Comparison of ENCODE assay signal across 8 cellular contexts in the genomic region with DNA sequence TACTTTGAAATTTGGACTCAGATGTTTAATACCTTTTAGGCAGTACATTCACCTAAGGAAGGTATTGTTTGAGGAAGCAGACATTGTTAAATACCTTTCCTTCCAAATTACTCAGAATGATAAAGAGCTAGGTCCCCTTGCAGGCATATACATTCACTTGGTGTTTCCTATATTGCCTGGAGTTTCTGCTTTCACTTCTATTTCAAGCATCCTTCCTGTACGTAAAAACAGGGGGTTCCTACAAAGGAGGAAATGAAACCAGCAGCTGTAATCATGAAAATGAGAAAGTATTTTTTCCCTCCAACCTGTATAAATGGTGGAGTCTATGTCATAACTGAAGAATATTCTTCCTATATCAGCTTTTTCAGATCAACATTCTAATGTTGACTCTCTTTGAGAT.
DNase-seq lines count a peak whose midpoint lies in the region; ATAC-seq, FAIRE-seq and TF ChIP-seq lines count a peak whose summit lies in the region.

No MANE protein-coding gene starts in this region.

- no peaks in the 10 kb centered on the region for H3K36me3 Mint-ChIP-seq in T-helper 17 cell (ENCODE audit: low read depth)

- H3K4me3 Mint-ChIP-seq in T-helper 17 cell, result peak overlapping the region; percentile 68

- H3K27ac ChIP-seq in DOHH2 (ENCODE audit: low read depth, low read length), result peak overlapping the region; percentile 95
- H3K27ac ChIP-seq in kidney (ENCODE audit: low read depth in 2 of 2, low read length in 2 of 2), result no peak overlapping the region
- H3K27ac ChIP-seq in vagina, result no peak overlapping the region
- H3K27ac ChIP-seq in dorsolateral prefrontal cortex, result no peak overlapping the region

- H3K4me1 Mint-ChIP-seq in T-helper 17 cell, result peaks cover 6% of the 10 kb centered on the region

- DNase-seq in T-helper 17 cell (no peak), kidney (no peak), vagina (ENCODE audit: extremely low spot score in 2 of 2) (no peak), dorsolateral prefrontal cortex (no peak)
- no peak for DNase-seq in stimulated activated CD4-positive, alpha-beta T cell treated with anti-CD3 and anti-CD28 coated beads, Interleukin-15, amount 100 ng/mL, for 24 hours

- ATAC-seq in GM19452 (IDR thresholded peaks at IDR 0.05; ENCODE audit: unreplicated experiment) (peak; percentile 96), HG03108 (IDR thresholded peaks at IDR 0.05; ENCODE audit: unreplicated experiment) (peak; percentile 97), T-helper 17 cell (peak; percentile 85)

- H3K9me2 ChIP-seq in DOHH2 (replicated peaks; ENCODE audit: control insufficient read depth, low read length), result no peaks in the 10 kb centered on the region

- peaks cover 3% of the 10 kb centered on the region; the same call in 1 of the 2 replicates for H3K9me3 ChIP-seq in DOHH2 (ENCODE audit: control insufficient read depth, insufficient read depth, low read length)
- H3K9me3 ChIP-seq in T-helper 17 cell (ENCODE audit: control insufficient read depth, low read length, poor library complexity, severe bottlenecking), result no peaks in the 10 kb centered on the region
- H3K9me3 ChIP-seq in kidney (ENCODE audit: control insufficient read depth in 1 of 2, low read length in 2 of 2), result no peaks in the 10 kb centered on the region
- H3K9me3 ChIP-seq in vagina, result no peaks in the 10 kb centered on the region

- no peak for TF ChIP-seq POLR2A in vagina (IDR thresholded peaks at IDR 0.05)

- H3K27me3 ChIP-seq in DOHH2 (ENCODE audit: control insufficient read depth, low read length) (no peaks in the 10 kb centered on the region), vagina (no peaks in the 10 kb centered on the region), dorsolateral prefrontal cortex (no peaks in the 10 kb centered on the region)

- peak overlapping the region; percentile 74 for H3K4me2 ChIP-seq in DOHH2 (ENCODE audit: low read length)

- TF ChIP-seq CTCF in DOHH2 (IDR thresholded peaks at IDR 0.05; ENCODE audit: low read depth, low read length, poor library complexity, severe bottlenecking) (no peak), kidney (IDR thresholded peaks at IDR 0.05; ENCODE audit: borderline replicate concordance, extremely low read depth, insufficient read depth) (no peak), vagina (IDR thresholded peaks at IDR 0.05) (no peak), dorsolateral prefrontal cortex (IDR thresholded peaks at IDR 0.05 in 54 of 56, conservative IDR thresholded peaks at IDR 0.05 in 2 of 56; ENCODE audit: low read depth in 1 of 56, partially characterized antibody in 56 of 56) (no peak)

- no peaks in the 10 kb centered on the region for H3K27me3 Mint-ChIP-seq in T-helper 17 cell

- H3K4me1 ChIP-seq in DOHH2 (ENCODE audit: control insufficient read depth, low read length), result peaks cover 85% of the 10 kb centered on the region
- H3K4me1 ChIP-seq in kidney (ENCODE audit: control insufficient read depth in 1 of 2, insufficient read depth in 1 of 2, low read depth in 1 of 2, low read length in 2 of 2), result peaks cover 0 to 8% of the 10 kb centered on the region in 2 donors
- peaks cover 7% of the 10 kb centered on the region for H3K4me1 ChIP-seq in vagina

- H4K20me1 ChIP-seq in DOHH2 (ENCODE audit: control insufficient read depth, insufficient read depth, low read depth, low read length), result no peaks in the 10 kb centered on the region

- H3K4me3 ChIP-seq in DOHH2 (ENCODE audit: low read length) (peak overlapping the region; percentile 60), kidney (ENCODE audit: low read length in 2 of 2) (no peak overlapping the region), vagina (no peak overlapping the region), dorsolateral prefrontal cortex (no peak overlapping the region)

- H3K36me3 ChIP-seq in DOHH2 (ENCODE audit: control insufficient read depth, low read length), result peaks cover 23% of the 10 kb centered on the region
- H3K36me3 ChIP-seq in kidney (ENCODE audit: control insufficient read depth in 1 of 2, insufficient read depth in 2 of 2, low read length in 2 of 2), result no peaks in the 10 kb centered on the region
- H3K36me3 ChIP-seq in vagina, result no peaks in the 10 kb centered on the region

- H3F3A ChIP-seq in DOHH2 (ENCODE audit: control insufficient read depth, insufficient read depth), result peaks cover 16% of the 10 kb centered on the region

- no peak for FAIRE-seq in kidney (lab: Jason Lieb, UNC)

- intact Hi-C loops in kidney (cut with DNase I) (no loop called here), vagina (cut with DNase I) (no loop called here), dorsolateral prefrontal cortex (cut with DNase I) (loop anchor here in 1 of 2 donors (5.0 kb wide), 1 partner anchor 35 kb away; no protein-coding TSS in a partner anchor)

- no peaks in the 10 kb centered on the region for H3K79me2 ChIP-seq in DOHH2 (ENCODE audit: control insufficient read depth, low read length)

- no peak overlapping the region for H3K9ac ChIP-seq in kidney (ENCODE audit: low read length in 2 of 2)

- peak overlapping the region; percentile 63 for H3K27ac Mint-ChIP-seq in T-helper 17 cell
